ENCODE assay signal across 10 cellular contexts in genomic region chr7:158325530-158326381, GRCh38.
DNase-seq lines count a peak whose midpoint lies in the region; ATAC-seq and TF ChIP-seq lines count a peak whose summit lies in the region.
"Had no signal": no experiment of that assay in that cellular context is flagged by ENCODE, and none has a peak within 500 bp of the region (broad histone marks: within the 10 kb centered on the region; RNA-seq: fewer than 3 reads in every experiment).

No MANE protein-coding gene starts in this region.

- no peak overlapping the region for H3K27ac Mint-ChIP-seq in immature natural killer cell

- H3K4me1 Mint-ChIP-seq in immature natural killer cell: no peaks in the 10 kb centered on the region

- H3K9me3 Mint-ChIP-seq in immature natural killer cell: peaks cover 2 to 16% (median 7%) of the 10 kb centered on the region in 6 donors

- H3K4me1 ChIP-seq in lower lobe of right lung: no peaks in the 10 kb centered on the region
- H3K4me1 ChIP-seq: gastroesophageal sphincter, tibial artery had no signal

- ATAC-seq in lower lobe of right lung: peak in 1 of 2 donors; percentile 72
- ATAC-seq: gastroesophageal sphincter had no signal

- TF ChIP-seq CTCF in lower lobe of right lung (IDR thresholded peaks at IDR 0.05) (peak; percentile 27), GM10266 (IDR thresholded peaks at IDR 0.05; ENCODE audit: control insufficient read depth, insufficient read depth, low read depth, missing control alignments) (no peak)

- H3K9me3 ChIP-seq in lower lobe of right lung: no peaks in the 10 kb centered on the region
- H3K9me3 ChIP-seq: gastroesophageal sphincter, tibial artery had no signal

- intact Hi-C loops in lower lobe of right lung (cut with DNase I): no loop called here

- no peaks in the 10 kb centered on the region for H3K36me3 ChIP-seq in lower lobe of right lung
- H3K36me3 ChIP-seq: gastroesophageal sphincter, tibial artery had no signal

- no peak overlapping the region for H3K4me3 Mint-ChIP-seq in immature natural killer cell

- H3K27ac ChIP-seq in lower lobe of right lung: no peak overlapping the region
- H3K27ac ChIP-seq: gastroesophageal sphincter, tibial artery had no signal

- no peaks in the 10 kb centered on the region for H3K36me3 Mint-ChIP-seq in immature natural killer cell

- peaks cover 8% of the 10 kb centered on the region for H3K27me3 ChIP-seq in lower lobe of right lung (ENCODE audit: low read depth)

- peaks cover 0 to 9% (median 6%) of the 10 kb centered on the region in 3 donors for H3K27me3 Mint-ChIP-seq in immature natural killer cell (ENCODE audit: low read depth in 3 of 3)

- H3K4me3 ChIP-seq in lower lobe of right lung: no peak overlapping the region
- H3K4me3 ChIP-seq: gastroesophageal sphincter, tibial artery had no signal

- DNase-seq in COLO829 (ENCODE audit: low spot score): peak; percentile 8
- peak; percentile 94 to 96 for DNase-seq in NCI-H187 (lab: John Stamatoyannopoulos, UW)
- DNase-seq in astrocyte of the hippocampus (ENCODE audit: low read depth, low spot score): peak; percentile 87
- no peak for DNase-seq in lower lobe of right lung
- no peak for DNase-seq in GM10266 (ENCODE audit: extremely low spot score)
- DNase-seq in iPS-NIHi11 (ENCODE audit: low spot score): no peak
- no peak for DNase-seq in immature natural killer cell
- DNase-seq in mesenteric fat pad (ENCODE audit: low spot score): no peak
- DNase-seq: tibial artery had no signal

Comparison
In these comparisons a context has a peak if more than half of its experiments do, and no peak if none do; other contexts are left out.
1. DNase-seq: peak in COLO829 (single experiment), NCI-H187 (2 of 2) and astrocyte of the hippocampus (single experiment); none in lower lobe of right lung (single experiment), GM10266 (single experiment), iPS-NIHi11 (single experiment), immature natural killer cell (0 of 3) and mesenteric fat pad (single experiment).